27 cellular contexts compared by ENCODE assay signal in genomic region chrX:15646543-15646942, GRCh38. TPM values are rescaled to one million over a fixed set of nuclear protein-coding genes. Genes with fewer than 3 reads are reported as not detected.
"Had no signal": no experiment of that assay in that cellular context is flagged by ENCODE, and none has a peak within 500 bp of the region (broad histone marks: within the 10 kb centered on the region; RNA-seq: fewer than 3 reads in every experiment).

No MANE protein-coding gene starts in this region.

- H3K36me3 ChIP-seq: esophagus muscularis mucosa, heart right ventricle, neutrophil, sigmoid colon, spleen, tibial nerve, upper lobe of left lung, uterus had no signal

- ATAC-seq: foreskin keratinocyte; natural killer cell; stimulated activated memory B cell treated with anti-CD40 and anti-IgM and Interleukin-4, amounts not matched to agents 10 μg/mL and 1 μg/mL and 100 μg/mL, for 72 hours; stimulated activated naive CD8-positive, alpha-beta T cell treated with anti-CD3 and anti-CD28 coated beads, Interleukin-15, Interleukin-2, amounts not matched to agents 100 U/mL and 50 U/mL, for 24 hours had no signal

- H3K4me3 ChIP-seq: coronary artery, esophagus muscularis mucosa, heart right ventricle, lung, sigmoid colon, spleen, testis, tibial nerve, upper lobe of left lung, uterus had no signal

- H3K27me3 ChIP-seq: esophagus muscularis mucosa, foreskin keratinocyte, neutrophil, sigmoid colon, testis, upper lobe of left lung had no signal

- H3K9ac ChIP-seq: parathyroid adenoma had no signal

- H3K4me1 ChIP-seq: esophagus muscularis mucosa, foreskin keratinocyte, heart right ventricle, parathyroid adenoma, sigmoid colon, spleen, testis, tibial nerve, upper lobe of left lung, uterus had no signal

- H3K9me3 ChIP-seq: esophagus muscularis mucosa, heart right ventricle, neutrophil, sigmoid colon, spleen, testis, tibial nerve, upper lobe of left lung, uterus had no signal

- H2AFZ ChIP-seq: parathyroid adenoma had no signal

- DNase-seq: dermis blood vessel endothelial cell; effector memory CD4-positive, alpha-beta T cell; foreskin keratinocyte; glutamatergic neuron; heart right ventricle; hippocampal formation; kidney glomerular epithelial cell; natural killer cell; sigmoid colon; spleen; stimulated activated CD4-positive, alpha-beta T cell treated with anti-CD3 and anti-CD28 coated beads, Interleukin-4, amount 100 ng/mL, for 4 hours; stimulated activated naive CD8-positive, alpha-beta T cell treated with anti-CD3 and anti-CD28 coated beads, Interleukin-15, Interleukin-2, amounts not matched to agents 100 U/mL and 50 U/mL, for 24 hours; substantia nigra; uterus had no signal

- H3K27ac ChIP-seq: coronary artery, esophagus muscularis mucosa, foreskin keratinocyte, heart right ventricle, neutrophil, parathyroid adenoma, sigmoid colon, spleen, testis, tibial nerve, upper lobe of left lung, uterus had no signal

RNA-seq across cellular contexts. Expression of gene CLTRN, which starts 18.1 kb away (rescaled TPM):
- total RNA-seq: endothelial cell of umbilical vein, skeletal muscle tissue had no signal

RNA-seq across cellular contexts. Expression of gene ACE2, which starts 45.8 kb away (rescaled TPM):
- total RNA-seq: dermis blood vessel endothelial cell, endothelial cell of umbilical vein, fibroblast of lung, mononuclear cell, natural killer cell, skeletal muscle tissue, spleen had no signal
- polyA plus RNA-seq: endothelial cell of umbilical vein, fibroblast of lung had no signal
